1 cellular context compared by ENCODE assay signal in genomic region chr12:104643093-104643646, GRCh38.
A peak's percentile ranks its signal among the peaks of the same experiment; 100 is the strongest.
TF ChIP-seq lines count a peak whose summit lies in the region.

No MANE protein-coding gene starts in this region.

TF ChIP-seq in GM12878, 131 proteins besides CTCF, POLR2A, EP300 and RAD21 (continued from another document):
- TF ChIP-seq, protein P1, sequence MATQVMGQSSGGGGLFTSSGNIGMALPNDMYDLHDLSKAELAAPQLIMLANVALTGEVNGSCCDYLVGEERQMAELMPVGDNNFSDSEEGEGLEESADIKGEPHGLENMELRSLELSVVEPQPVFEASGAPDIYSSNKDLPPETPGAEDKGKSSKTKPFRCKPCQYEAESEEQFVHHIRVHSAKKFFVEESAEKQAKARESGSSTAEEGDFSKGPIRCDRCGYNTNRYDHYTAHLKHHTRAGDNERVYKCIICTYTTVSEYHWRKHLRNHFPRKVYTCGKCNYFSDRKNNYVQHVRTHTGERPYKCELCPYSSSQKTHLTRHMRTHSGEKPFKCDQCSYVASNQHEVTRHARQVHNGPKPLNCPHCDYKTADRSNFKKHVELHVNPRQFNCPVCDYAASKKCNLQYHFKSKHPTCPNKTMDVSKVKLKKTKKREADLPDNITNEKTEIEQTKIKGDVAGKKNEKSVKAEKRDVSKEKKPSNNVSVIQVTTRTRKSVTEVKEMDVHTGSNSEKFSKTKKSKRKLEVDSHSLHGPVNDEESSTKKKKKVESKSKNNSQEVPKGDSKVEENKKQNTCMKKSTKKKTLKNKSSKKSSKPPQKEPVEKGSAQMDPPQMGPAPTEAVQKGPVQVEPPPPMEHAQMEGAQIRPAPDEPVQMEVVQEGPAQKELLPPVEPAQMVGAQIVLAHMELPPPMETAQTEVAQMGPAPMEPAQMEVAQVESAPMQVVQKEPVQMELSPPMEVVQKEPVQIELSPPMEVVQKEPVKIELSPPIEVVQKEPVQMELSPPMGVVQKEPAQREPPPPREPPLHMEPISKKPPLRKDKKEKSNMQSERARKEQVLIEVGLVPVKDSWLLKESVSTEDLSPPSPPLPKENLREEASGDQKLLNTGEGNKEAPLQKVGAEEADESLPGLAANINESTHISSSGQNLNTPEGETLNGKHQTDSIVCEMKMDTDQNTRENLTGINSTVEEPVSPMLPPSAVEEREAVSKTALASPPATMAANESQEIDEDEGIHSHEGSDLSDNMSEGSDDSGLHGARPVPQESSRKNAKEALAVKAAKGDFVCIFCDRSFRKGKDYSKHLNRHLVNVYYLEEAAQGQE (IDR thresholded peaks at IDR 0.05; ENCODE audit: low read depth, low read length): no peak
- no peak for TF ChIP-seq CUX1 (IDR thresholded peaks at IDR 0.05; ENCODE audit: insufficient replicate concordance, low read depth, low read length)
- no peak for TF ChIP-seq HDAC6 (IDR thresholded peaks at IDR 0.05; ENCODE audit: unreplicated experiment)
- peak; percentile 66 for TF ChIP-seq MLLT1 (IDR thresholded peaks at IDR 0.05)
- TF ChIP-seq CREM (IDR thresholded peaks at IDR 0.05; ENCODE audit: low read depth): 0 out of 2 replicates have a peak, but pooled peaks have one; percentile 19
- TF ChIP-seq MEF2A (IDR thresholded peaks at IDR 0.05; ENCODE audit: insufficient read depth, low read depth, low read length): no peak
- TF ChIP-seq ATF7 (IDR thresholded peaks at IDR 0.05; ENCODE audit: low read depth): 0 out of 2 replicates have a peak, but pooled peaks have one; percentile 50
- no peak for TF ChIP-seq TBL1XR1 (IDR thresholded peaks at IDR 0.05; ENCODE audit: low read depth, low read length)
- 0 out of 2 replicates have a peak, but pooled peaks have one; percentile 41 for TF ChIP-seq NBN (IDR thresholded peaks at IDR 0.05)
- TF ChIP-seq EZH2 (IDR thresholded peaks at IDR 0.05; ENCODE audit: borderline replicate concordance, control insufficient read depth, low read depth, low read length): no peak
- TF ChIP-seq IKZF1 (conservative IDR thresholded peaks at IDR 0.05): peak; percentile 72
- no peak for TF ChIP-seq MEF2B (IDR thresholded peaks at IDR 0.05; ENCODE audit: partially characterized antibody, poor library complexity, severe bottlenecking)
- TF ChIP-seq CREB1 (IDR thresholded peaks at IDR 0.05; ENCODE audit: low read depth): 0 out of 2 replicates have a peak, but pooled peaks have one; percentile 32
- no peak for TF ChIP-seq CHD1 (IDR thresholded peaks at IDR 0.05; ENCODE audit: low read depth, low read length)
- TF ChIP-seq SRF (IDR thresholded peaks at IDR 0.05; ENCODE audit: low read depth in 2 of 2, low read length in 2 of 2): no peak
- peak; percentile 44 for TF ChIP-seq EED (IDR thresholded peaks at IDR 0.05; ENCODE audit: low read depth)
- no peak for TF ChIP-seq TARDBP (IDR thresholded peaks at IDR 0.05; ENCODE audit: borderline replicate concordance)
- TF ChIP-seq HDAC2 (IDR thresholded peaks at IDR 0.05): no peak
- TF ChIP-seq, protein P2, sequence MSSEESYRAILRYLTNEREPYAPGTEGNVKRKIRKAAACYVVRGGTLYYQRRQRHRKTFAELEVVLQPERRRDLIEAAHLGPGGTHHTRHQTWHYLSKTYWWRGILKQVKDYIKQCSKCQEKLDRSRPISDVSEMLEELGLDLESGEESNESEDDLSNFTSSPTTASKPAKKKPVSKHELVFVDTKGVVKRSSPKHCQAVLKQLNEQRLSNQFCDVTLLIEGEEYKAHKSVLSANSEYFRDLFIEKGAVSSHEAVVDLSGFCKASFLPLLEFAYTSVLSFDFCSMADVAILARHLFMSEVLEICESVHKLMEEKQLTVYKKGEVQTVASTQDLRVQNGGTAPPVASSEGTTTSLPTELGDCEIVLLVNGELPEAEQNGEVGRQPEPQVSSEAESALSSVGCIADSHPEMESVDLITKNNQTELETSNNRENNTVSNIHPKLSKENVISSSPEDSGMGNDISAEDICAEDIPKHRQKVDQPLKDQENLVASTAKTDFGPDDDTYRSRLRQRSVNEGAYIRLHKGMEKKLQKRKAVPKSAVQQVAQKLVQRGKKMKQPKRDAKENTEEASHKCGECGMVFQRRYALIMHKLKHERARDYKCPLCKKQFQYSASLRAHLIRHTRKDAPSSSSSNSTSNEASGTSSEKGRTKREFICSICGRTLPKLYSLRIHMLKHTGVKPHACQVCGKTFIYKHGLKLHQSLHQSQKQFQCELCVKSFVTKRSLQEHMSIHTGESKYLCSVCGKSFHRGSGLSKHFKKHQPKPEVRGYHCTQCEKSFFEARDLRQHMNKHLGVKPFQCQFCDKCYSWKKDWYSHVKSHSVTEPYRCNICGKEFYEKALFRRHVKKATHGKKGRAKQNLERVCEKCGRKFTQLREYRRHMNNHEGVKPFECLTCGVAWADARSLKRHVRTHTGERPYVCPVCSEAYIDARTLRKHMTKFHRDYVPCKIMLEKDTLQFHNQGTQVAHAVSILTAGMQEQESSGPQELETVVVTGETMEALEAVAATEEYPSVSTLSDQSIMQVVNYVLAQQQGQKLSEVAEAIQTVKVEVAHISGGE (CRISPR knock-in tag; IDR thresholded peaks at IDR 0.05): no peak
- TF ChIP-seq BCL11A (IDR thresholded peaks at IDR 0.05; ENCODE audit: low read depth, low read length): no peak
- no peak for TF ChIP-seq HCFC1 (IDR thresholded peaks at IDR 0.05; ENCODE audit: low read length)
- peak; percentile 67 for TF ChIP-seq DPF2 (IDR thresholded peaks at IDR 0.05)
- no peak for TF ChIP-seq RCOR1 (conservative IDR thresholded peaks at IDR 0.05; ENCODE audit: low read depth, low read length)
- TF ChIP-seq SMARCA5 (IDR thresholded peaks at IDR 0.05): 0 out of 2 replicates have a peak, but pooled peaks have one; percentile 57
- TF ChIP-seq, protein P3, sequence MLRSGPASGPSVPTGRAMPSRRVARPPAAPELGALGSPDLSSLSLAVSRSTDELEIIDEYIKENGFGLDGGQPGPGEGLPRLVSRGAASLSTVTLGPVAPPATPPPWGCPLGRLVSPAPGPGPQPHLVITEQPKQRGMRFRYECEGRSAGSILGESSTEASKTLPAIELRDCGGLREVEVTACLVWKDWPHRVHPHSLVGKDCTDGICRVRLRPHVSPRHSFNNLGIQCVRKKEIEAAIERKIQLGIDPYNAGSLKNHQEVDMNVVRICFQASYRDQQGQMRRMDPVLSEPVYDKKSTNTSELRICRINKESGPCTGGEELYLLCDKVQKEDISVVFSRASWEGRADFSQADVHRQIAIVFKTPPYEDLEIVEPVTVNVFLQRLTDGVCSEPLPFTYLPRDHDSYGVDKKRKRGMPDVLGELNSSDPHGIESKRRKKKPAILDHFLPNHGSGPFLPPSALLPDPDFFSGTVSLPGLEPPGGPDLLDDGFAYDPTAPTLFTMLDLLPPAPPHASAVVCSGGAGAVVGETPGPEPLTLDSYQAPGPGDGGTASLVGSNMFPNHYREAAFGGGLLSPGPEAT (IDR thresholded peaks at IDR 0.05; ENCODE audit: low read depth): peak; percentile 90
- TF ChIP-seq RELA (IDR thresholded peaks at IDR 0.05; ENCODE audit: borderline replicate concordance, partially characterized antibody): peak; percentile 17
- TF ChIP-seq, protein P4, sequence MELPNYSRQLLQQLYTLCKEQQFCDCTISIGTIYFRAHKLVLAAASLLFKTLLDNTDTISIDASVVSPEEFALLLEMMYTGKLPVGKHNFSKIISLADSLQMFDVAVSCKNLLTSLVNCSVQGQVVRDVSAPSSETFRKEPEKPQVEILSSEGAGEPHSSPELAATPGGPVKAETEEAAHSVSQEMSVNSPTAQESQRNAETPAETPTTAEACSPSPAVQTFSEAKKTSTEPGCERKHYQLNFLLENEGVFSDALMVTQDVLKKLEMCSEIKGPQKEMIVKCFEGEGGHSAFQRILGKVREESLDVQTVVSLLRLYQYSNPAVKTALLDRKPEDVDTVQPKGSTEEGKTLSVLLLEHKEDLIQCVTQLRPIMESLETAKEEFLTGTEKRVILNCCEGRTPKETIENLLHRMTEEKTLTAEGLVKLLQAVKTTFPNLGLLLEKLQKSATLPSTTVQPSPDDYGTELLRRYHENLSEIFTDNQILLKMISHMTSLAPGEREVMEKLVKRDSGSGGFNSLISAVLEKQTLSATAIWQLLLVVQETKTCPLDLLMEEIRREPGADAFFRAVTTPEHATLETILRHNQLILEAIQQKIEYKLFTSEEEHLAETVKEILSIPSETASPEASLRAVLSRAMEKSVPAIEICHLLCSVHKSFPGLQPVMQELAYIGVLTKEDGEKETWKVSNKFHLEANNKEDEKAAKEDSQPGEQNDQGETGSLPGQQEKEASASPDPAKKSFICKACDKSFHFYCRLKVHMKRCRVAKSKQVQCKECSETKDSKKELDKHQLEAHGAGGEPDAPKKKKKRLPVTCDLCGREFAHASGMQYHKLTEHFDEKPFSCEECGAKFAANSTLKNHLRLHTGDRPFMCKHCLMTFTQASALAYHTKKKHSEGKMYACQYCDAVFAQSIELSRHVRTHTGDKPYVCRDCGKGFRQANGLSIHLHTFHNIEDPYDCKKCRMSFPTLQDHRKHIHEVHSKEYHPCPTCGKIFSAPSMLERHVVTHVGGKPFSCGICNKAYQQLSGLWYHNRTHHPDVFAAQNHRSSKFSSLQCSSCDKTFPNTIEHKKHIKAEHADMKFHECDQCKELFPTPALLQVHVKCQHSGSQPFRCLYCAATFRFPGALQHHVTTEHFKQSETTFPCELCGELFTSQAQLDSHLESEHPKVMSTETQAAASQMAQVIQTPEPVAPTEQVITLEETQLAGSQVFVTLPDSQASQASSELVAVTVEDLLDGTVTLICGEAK (IDR thresholded peaks at IDR 0.05; ENCODE audit: borderline replicate concordance): no peak
- TF ChIP-seq CBFB (IDR thresholded peaks at IDR 0.05; ENCODE audit: low read depth): peak; percentile 52; the same call in 1 of the 2 replicates
- TF ChIP-seq BHLHE40 (IDR thresholded peaks at IDR 0.05; ENCODE audit: borderline replicate concordance in 1 of 2, low read depth in 2 of 2, low read length in 1 of 2): 0 out of 4 replicates have a peak, but pooled peaks of 1 of the 2 experiments have one; percentile 4
- no peak for TF ChIP-seq IRF5 (IDR thresholded peaks at IDR 0.05; ENCODE audit: borderline replicate concordance)
- 0 out of 2 replicates have a peak, but pooled peaks have one; percentile 25 for TF ChIP-seq GATAD2B (conservative IDR thresholded peaks at IDR 0.05; ENCODE audit: low read depth)
- TF ChIP-seq RUNX3 (IDR thresholded peaks at IDR 0.05; ENCODE audit: low read length): peak; percentile 89
- 0 out of 2 replicates have a peak, but pooled peaks have one; percentile 9 for TF ChIP-seq NFIC (IDR thresholded peaks at IDR 0.05; ENCODE audit: low read depth, low read length)
